ENCODE assay signal across 13 cellular contexts in genomic region chr4:101864660-101865059, GRCh38.
DNase-seq lines count a peak whose midpoint lies in the region; ATAC-seq and TF ChIP-seq lines count a peak whose summit lies in the region.
"Had no signal": no experiment of that assay in that cellular context is flagged by ENCODE, and none has a peak within 500 bp of the region (broad histone marks: within the 10 kb centered on the region; RNA-seq: fewer than 3 reads in every experiment).

No MANE protein-coding gene starts in this region.

- dilution Hi-C loops in IMR-90 (cut with HindIII; ENCODE audit: low sequenced_read_pairs, unreplicated experiment), result no loop called here

- H3K4me1 ChIP-seq in IMR-90 (ENCODE audit: control insufficient read depth, insufficient read depth, low read length), result 0 out of 2 replicates have a peak, but pooled peaks cover 2% of the 10 kb centered on the region

- H3K4ac ChIP-seq in IMR-90 (ENCODE audit: low read depth, low read length), result peak overlapping the region; percentile 80

- H2BK5ac ChIP-seq in IMR-90 (ENCODE audit: low read depth, low read length, poor library complexity, severe bottlenecking), result peak overlapping the region; percentile 84

- peak overlapping the region; percentile 67; the same call in 1 of the 2 replicates for H3K23ac ChIP-seq in IMR-90 (ENCODE audit: low read depth, low read length)

- H3K56ac ChIP-seq in IMR-90 (ENCODE audit: extremely low read depth, insufficient read depth, low read length), result peak overlapping the region; percentile 81; the same call in 1 of the 2 replicates

- no peaks in the 10 kb centered on the region for H3K9me1 ChIP-seq in IMR-90 (ENCODE audit: insufficient read depth, low read length)

- no CpG with 5 or more reads among the region's 2 CpGs for WGBS in IMR-90 (ENCODE audit: extremely low coverage in 2 of 2, insufficient read length in 1 of 2), 2 experiments

- no peak overlapping the region for H3K4me2 ChIP-seq in IMR-90 (ENCODE audit: low read depth, low read length)
- H3K4me2 ChIP-seq: BLaER1 had no signal

- no peaks in the 10 kb centered on the region for H3K79me1 ChIP-seq in IMR-90 (ENCODE audit: low read depth in 1 of 2, low read length in 2 of 2)

- no peak for DNase-seq in IMR-90
- no peak for DNase-seq in activated B cell treated with CpG ODN at 0.5 μM for 24 hours
- DNase-seq in memory B cell (ENCODE audit: low spot score in 2 of 2), result no peak
- DNase-seq in NCI-H2171 (lab: John Stamatoyannopoulos, UW), result no peak
- DNase-seq in DMS 273 treated with DMSO at 0.1 percent for 48 hours (lab: John Stamatoyannopoulos, UW), result no peak
- no peak for DNase-seq in naive thymus-derived CD8-positive, alpha-beta T cell
- no peak for DNase-seq in activated CD8-positive, alpha-beta memory T cell treated with anti-CD3 and anti-CD28 coated beads, Interleukin-2, amount 10 ng/mL, durations not matched to agents 7 days and 5 days
- DNase-seq: NCI-H1105; NCI-H1694 treated with DMSO at 0.1 percent for 48 hours; NK-92 treated with Interleukin-12 subunit alpha and Interleukin-12 subunit beta, amount 100 ng/mL, for 24 hours; OCI-M1; SW 1271 had no signal

- H3K27ac Mint-ChIP-seq in activated B cell treated with CpG ODN at 0.5 μM for 24 hours (peak overlapping the region; percentile 66), memory B cell (peak overlapping the region; percentile 87)
- H3K27ac Mint-ChIP-seq in naive thymus-derived CD8-positive, alpha-beta T cell, result no peak overlapping the region
- no peak overlapping the region for H3K27ac Mint-ChIP-seq in activated CD8-positive, alpha-beta memory T cell treated with anti-CD3 and anti-CD28 coated beads, Interleukin-2, amount 10 ng/mL, durations not matched to agents 7 days and 5 days

- H4K5ac ChIP-seq in IMR-90 (ENCODE audit: low read depth, low read length), result peak overlapping the region; percentile 17; the same call in 1 of the 2 replicates

- peaks cover 13% of the 10 kb centered on the region for H3K9me3 Mint-ChIP-seq in activated B cell treated with CpG ODN at 0.5 μM for 24 hours
- H3K9me3 Mint-ChIP-seq in memory B cell, result peaks cover 6% of the 10 kb centered on the region
- H3K9me3 Mint-ChIP-seq in naive thymus-derived CD8-positive, alpha-beta T cell, result peaks cover 0 to 4% (median 0%) of the 10 kb centered on the region in 9 donors
- H3K9me3 Mint-ChIP-seq in activated CD8-positive, alpha-beta memory T cell treated with anti-CD3 and anti-CD28 coated beads, Interleukin-2, amount 10 ng/mL, durations not matched to agents 7 days and 5 days (ENCODE audit: low read depth), result peaks cover 2% of the 10 kb centered on the region

- TF ChIP-seq CTCF in IMR-90 (conservative IDR thresholded peaks at IDR 0.05; ENCODE audit: low read depth, low read length) (no peak), activated B cell treated with CpG ODN at 0.5 μM for 24 hours (IDR thresholded peaks at IDR 0.05) (no peak)

- peak overlapping the region; percentile 84; the same call in 1 of the 2 replicates for H4K91ac ChIP-seq in IMR-90 (ENCODE audit: insufficient read depth, low read depth, low read length)

- intact Hi-C loops in IMR-90 (cut with micrococcal nuclease) (no loop called here), activated B cell treated with CpG ODN at 0.5 μM for 24 hours (cut with micrococcal nuclease) (no loop called here)

- no peaks in the 10 kb centered on the region for H3K36me3 ChIP-seq in IMR-90 (ENCODE audit: control insufficient read depth, insufficient read depth, low read length)
- H3K36me3 ChIP-seq: BLaER1 had no signal

- TF ChIP-seq RAD21 in IMR-90 (IDR thresholded peaks at IDR 0.05; ENCODE audit: low read length), result no peak

- POLR2A ChIA-PET in IMR-90 (lab: Charles Lee; ENCODE audit: unreplicated experiment), result no interaction called here
- POLR2A ChIA-PET in activated B cell treated with CpG ODN at 0.5 μM for 24 hours (lab: Charles Lee), result interaction anchor here (1.4 kb wide), 1 partner anchor 58 kb away, joined by 4 read pairs; no protein-coding TSS in a partner anchor
- POLR2A ChIA-PET in naive thymus-derived CD8-positive, alpha-beta T cell (lab: Charles Lee), result no interaction called here

- ATAC-seq in IMR-90 (ENCODE audit: low read depth) (no peak), activated B cell treated with CpG ODN at 0.5 μM for 24 hours (ENCODE audit: low read depth) (no peak), memory B cell (ENCODE audit: low read depth) (no peak)
- ATAC-seq in naive thymus-derived CD8-positive, alpha-beta T cell, result no peak
- no peak for ATAC-seq in activated CD8-positive, alpha-beta memory T cell treated with anti-CD3 and anti-CD28 coated beads, Interleukin-2, amount 10 ng/mL, durations not matched to agents 7 days and 5 days

- H3K9ac ChIP-seq in IMR-90 (ENCODE audit: low read depth, low read length), result no peak overlapping the region
- H3K9ac ChIP-seq: BLaER1 had no signal

- peak overlapping the region; percentile 54; the same call in 1 of the 2 replicates for H3K18ac ChIP-seq in IMR-90 (ENCODE audit: low read depth, low read length)

- H3K36me3 Mint-ChIP-seq in activated B cell treated with CpG ODN at 0.5 μM for 24 hours (ENCODE audit: low read depth) (peaks cover 83% of the 10 kb centered on the region), memory B cell (peaks cover 43% of the 10 kb centered on the region)
- no peaks in the 10 kb centered on the region for H3K36me3 Mint-ChIP-seq in naive thymus-derived CD8-positive, alpha-beta T cell
- no peaks in the 10 kb centered on the region for H3K36me3 Mint-ChIP-seq in activated CD8-positive, alpha-beta memory T cell treated with anti-CD3 and anti-CD28 coated beads, Interleukin-2, amount 10 ng/mL, durations not matched to agents 7 days and 5 days

- peak overlapping the region; percentile 51; the same call in 1 of the 2 replicates for H2AK5ac ChIP-seq in IMR-90 (ENCODE audit: low read depth, low read length)

- H2AFZ ChIP-seq in IMR-90 (replicated peaks; ENCODE audit: low read length, poor library complexity), result no peak overlapping the region

- H2BK120ac ChIP-seq in IMR-90 (ENCODE audit: low read depth, low read length), result peak overlapping the region; percentile 88

- peak overlapping the region; percentile 86; the same call in 1 of the 3 replicates for H2BK15ac ChIP-seq in IMR-90 (ENCODE audit: low read depth, low read length)

- H2AK9ac ChIP-seq in IMR-90 (replicated peaks; ENCODE audit: low read depth, low read length, poor library complexity), result no peak overlapping the region

- H3K27ac ChIP-seq in IMR-90 (ENCODE audit: insufficient read depth, low read length), result no peak overlapping the region
- H3K27ac ChIP-seq: BLaER1 had no signal

- H2BK20ac ChIP-seq in IMR-90 (ENCODE audit: low read depth, low read length), result peak overlapping the region; percentile 91; the same call in 1 of the 2 replicates

- CTCF ChIA-PET in IMR-90 (lab: Yijun Ruan, JAX), result no interaction called here
- CTCF ChIA-PET in activated B cell treated with CpG ODN at 0.5 μM for 24 hours (lab: Charles Lee), result no interaction called here
- CTCF ChIA-PET in activated CD8-positive, alpha-beta memory T cell treated with anti-CD3 and anti-CD28 coated beads, Interleukin-2, amount 10 ng/mL, durations not matched to agents 7 days and 5 days (lab: Charles Lee), result no interaction called here

- H3K4me3 Mint-ChIP-seq in activated B cell treated with CpG ODN at 0.5 μM for 24 hours (no peak overlapping the region), memory B cell (peak overlapping the region; percentile 30)
- no peak overlapping the region for H3K4me3 Mint-ChIP-seq in naive thymus-derived CD8-positive, alpha-beta T cell
- H3K4me3 Mint-ChIP-seq in activated CD8-positive, alpha-beta memory T cell treated with anti-CD3 and anti-CD28 coated beads, Interleukin-2, amount 10 ng/mL, durations not matched to agents 7 days and 5 days, result no peak overlapping the region

- in situ Hi-C loops in IMR-90 (cut with MboI; ENCODE audit: low sequenced_read_pairs), result no loop called here

- no peak for TF ChIP-seq POLR2A in IMR-90 (IDR thresholded peaks at IDR 0.05; ENCODE audit: low read depth, low read length)

- no peaks in the 10 kb centered on the region for H3K9me3 ChIP-seq in IMR-90 (ENCODE audit: control insufficient read depth, insufficient read depth, low read length)

- H3K27me3 Mint-ChIP-seq in activated B cell treated with CpG ODN at 0.5 μM for 24 hours, result no peaks in the 10 kb centered on the region
- no peaks in the 10 kb centered on the region for H3K27me3 Mint-ChIP-seq in memory B cell
- peaks cover 1 to 14% (median 2%) of the 10 kb centered on the region in 5 donors for H3K27me3 Mint-ChIP-seq in naive thymus-derived CD8-positive, alpha-beta T cell
- peaks cover 4% of the 10 kb centered on the region for H3K27me3 Mint-ChIP-seq in activated CD8-positive, alpha-beta memory T cell treated with anti-CD3 and anti-CD28 coated beads, Interleukin-2, amount 10 ng/mL, durations not matched to agents 7 days and 5 days

- peaks cover 69% of the 10 kb centered on the region for H3K4me1 Mint-ChIP-seq in activated B cell treated with CpG ODN at 0.5 μM for 24 hours
- peaks cover 39% of the 10 kb centered on the region for H3K4me1 Mint-ChIP-seq in memory B cell
- peaks cover 0 to 9% (median 0%) of the 10 kb centered on the region in 4 donors for H3K4me1 Mint-ChIP-seq in naive thymus-derived CD8-positive, alpha-beta T cell
- H3K4me1 Mint-ChIP-seq in activated CD8-positive, alpha-beta memory T cell treated with anti-CD3 and anti-CD28 coated beads, Interleukin-2, amount 10 ng/mL, durations not matched to agents 7 days and 5 days, result no peaks in the 10 kb centered on the region

- peak overlapping the region; percentile 60 to 82; a peak in 2 of 4 replicates for H4K8ac ChIP-seq in IMR-90 (ENCODE audit: low read depth in 2 of 2, low read length in 2 of 2)

- peak overlapping the region; percentile 68 for H3K14ac ChIP-seq in IMR-90 (replicated peaks; ENCODE audit: low read depth, low read length)

- BruUV-seq in IMR-90 (replicated peaks; lab: Mats Ljungman, UMichigan), result no TSS peak

- H3K27me3 ChIP-seq in IMR-90 (ENCODE audit: control insufficient read depth, insufficient read depth, low read length), result no peaks in the 10 kb centered on the region
- H3K27me3 ChIP-seq: BLaER1 had no signal

- no peak overlapping the region for H3K4me3 ChIP-seq in IMR-90 (ENCODE audit: insufficient read depth, low read depth, low read length)
- H3K4me3 ChIP-seq: BLaER1 had no signal

- no peaks in the 10 kb centered on the region for H4K20me1 ChIP-seq in IMR-90 (ENCODE audit: insufficient read depth, low read length)
- H4K20me1 ChIP-seq: BLaER1 had no signal

TF ChIP-seq in IMR-90, 13 proteins besides CTCF, POLR2A, EP300 and RAD21:
- TF ChIP-seq NFE2L2 (IDR thresholded peaks at IDR 0.05; ENCODE audit: low read depth, low read length) (no peak), MAZ (IDR thresholded peaks at IDR 0.05; ENCODE audit: borderline replicate concordance, low read depth, low read length) (no peak), BHLHE40 (IDR thresholded peaks at IDR 0.05; ENCODE audit: low read depth, low read length) (no peak)
- TF ChIP-seq, protein P1, sequence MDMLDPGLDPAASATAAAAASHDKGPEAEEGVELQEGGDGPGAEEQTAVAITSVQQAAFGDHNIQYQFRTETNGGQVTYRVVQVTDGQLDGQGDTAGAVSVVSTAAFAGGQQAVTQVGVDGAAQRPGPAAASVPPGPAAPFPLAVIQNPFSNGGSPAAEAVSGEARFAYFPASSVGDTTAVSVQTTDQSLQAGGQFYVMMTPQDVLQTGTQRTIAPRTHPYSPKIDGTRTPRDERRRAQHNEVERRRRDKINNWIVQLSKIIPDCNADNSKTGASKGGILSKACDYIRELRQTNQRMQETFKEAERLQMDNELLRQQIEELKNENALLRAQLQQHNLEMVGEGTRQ (IDR thresholded peaks at IDR 0.05; ENCODE audit: low read depth, low read length), result no peak

Comparison
In these comparisons a context has a peak if more than half of its experiments do, and no peak if none do; other contexts are left out.
1. H3K27ac Mint-ChIP-seq: peak in activated B cell treated with CpG ODN at 0.5 μM for 24 hours (single experiment) and memory B cell (single experiment); none in naive thymus-derived CD8-positive, alpha-beta T cell (0 of 10) and activated CD8-positive, alpha-beta memory T cell treated with anti-CD3 and anti-CD28 coated beads, Interleukin-2, amount 10 ng/mL, durations not matched to agents 7 days and 5 days (single experiment).